Comparison of ENCODE assay signal across 10 cellular contexts in the genomic region with DNA sequence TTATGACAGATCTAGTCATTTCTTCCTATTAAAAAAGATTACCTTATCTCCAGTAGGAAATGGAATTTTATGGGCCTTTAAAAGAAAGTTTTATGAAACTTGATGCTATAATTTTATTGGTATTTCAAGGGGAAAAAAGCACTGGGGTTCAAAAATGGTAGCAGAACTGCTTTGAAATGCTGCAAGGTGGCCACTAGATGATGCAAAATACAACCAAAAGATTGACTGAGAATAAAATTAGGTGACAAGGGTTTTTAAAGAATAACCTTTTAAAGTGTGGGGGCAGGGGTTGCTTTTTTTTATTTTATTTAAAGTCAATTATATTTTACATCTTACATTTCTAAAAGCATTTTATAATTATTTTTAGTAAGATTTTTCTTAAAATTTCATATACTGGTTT.
DNase-seq lines count a peak whose midpoint lies in the region; FAIRE-seq and TF ChIP-seq lines count a peak whose summit lies in the region.
"Had no signal": no experiment of that assay in that cellular context is flagged by ENCODE, and none has a peak within 500 bp of the region (broad histone marks: within the 10 kb centered on the region; RNA-seq: fewer than 3 reads in every experiment).

No MANE protein-coding gene starts in this region.

- H2AFZ ChIP-seq in OCI-LY1 (ENCODE audit: low read length), result no peak overlapping the region

- no peak overlapping the region for H3K9ac ChIP-seq in OCI-LY1 (ENCODE audit: low read length)

- H3K27me3 ChIP-seq in OCI-LY1 (ENCODE audit: insufficient read depth, low read length), result no peaks in the 10 kb centered on the region

- no peaks in the 10 kb centered on the region for H3K9me2 ChIP-seq in OCI-LY1 (ENCODE audit: low read depth, low read length)

- no peaks in the 10 kb centered on the region for H4K20me1 ChIP-seq in OCI-LY1 (ENCODE audit: insufficient read depth, low read length)

- H3K4me3 ChIP-seq in OCI-LY1 (ENCODE audit: low read depth, low read length, poor library complexity, severe bottlenecking) (no peak overlapping the region), epithelial cell of proximal tubule (ENCODE audit: low read depth, low read length) (no peak overlapping the region), retinal pigment epithelial cell (ENCODE audit: low read length) (no peak overlapping the region)
- H3K4me3 ChIP-seq: skin epidermis had no signal

- H3K4me1 ChIP-seq in OCI-LY1 (ENCODE audit: insufficient read depth, low read length, severe bottlenecking), result no peaks in the 10 kb centered on the region

- no peak for TF ChIP-seq POLR2A in GM12891 (IDR thresholded peaks at IDR 0.05; ENCODE audit: low read depth, low read length)

- no peaks in the 10 kb centered on the region for H3K9me3 ChIP-seq in OCI-LY1 (ENCODE audit: low read length)

- TF ChIP-seq CTCF in OCI-LY1 (IDR thresholded peaks at IDR 0.05; ENCODE audit: low read length) (peak; percentile 27), epithelial cell of proximal tubule (conservative IDR thresholded peaks at IDR 0.05; ENCODE audit: low read depth, low read length) (peak; percentile 55), retinal pigment epithelial cell (conservative IDR thresholded peaks at IDR 0.05; ENCODE audit: low read depth, low read length) (peak; percentile 59)

- no peak for FAIRE-seq in GM12891 (lab: Jason Lieb, UNC)

- no peak overlapping the region for H3K27ac ChIP-seq in OCI-LY1 (ENCODE audit: low read depth, low read length, poor library complexity, severe bottlenecking)
- H3K27ac ChIP-seq: 22Rv1 had no signal

- no peaks in the 10 kb centered on the region for H3F3A ChIP-seq in OCI-LY1 (ENCODE audit: insufficient read depth, low read length)

- no peak overlapping the region for H3K4me2 ChIP-seq in OCI-LY1 (ENCODE audit: low read length)

- no peaks in the 10 kb centered on the region for H3K79me2 ChIP-seq in OCI-LY1 (ENCODE audit: insufficient read depth, low read length)

- H3K36me3 ChIP-seq in OCI-LY1 (ENCODE audit: insufficient read depth, low read length), result peaks cover 36% of the 10 kb centered on the region

- DNase-seq in DMS 273 (lab: John Stamatoyannopoulos, UW; ENCODE audit: unreplicated experiment) (peak; percentile 27), DMS 273 treated with DMSO at 0.1 percent for 48 hours (lab: John Stamatoyannopoulos, UW) (no peak), epithelial cell of proximal tubule (ENCODE audit: low read depth) (no peak), retinal pigment epithelial cell (ENCODE audit: low read depth) (no peak), ecto neural progenitor cell (ENCODE audit: low spot score) (no peak), T-helper 9 cell (no peak), GM12891 (ENCODE audit: insufficient read length, low spot score) (no peak)

TF ChIP-seq in GM12891, 5 proteins besides CTCF, POLR2A, EP300 and RAD21:
- no peak for TF ChIP-seq TAF1 (IDR thresholded peaks at IDR 0.05; ENCODE audit: low read depth, low read length)
- TF ChIP-seq SPI1 (IDR thresholded peaks at IDR 0.05; ENCODE audit: low read depth, low read length), result no peak
- no peak for TF ChIP-seq PAX5 (IDR thresholded peaks at IDR 0.05; ENCODE audit: insufficient read depth, low read length, severe bottlenecking)
